30 cellular contexts compared by ENCODE assay signal in genomic region chr1:11150326-11150725, GRCh38. TPM values are rescaled to one million over a fixed set of nuclear protein-coding genes. Genes with fewer than 3 reads are reported as not detected.
"Had no signal": no experiment of that assay in that cellular context is flagged by ENCODE, and none has a peak within 500 bp of the region (broad histone marks: within the 10 kb centered on the region; RNA-seq: fewer than 3 reads in every experiment).

No MANE protein-coding gene starts in this region.

- H3K27ac ChIP-seq: esophagus muscularis mucosa, right lobe of liver, skin epidermis, tibial artery had no signal

- H3K27me3 ChIP-seq: esophagus muscularis mucosa, gastrocnemius medialis, right lobe of liver, tibial artery had no signal

- H3K9me3 ChIP-seq: esophagus muscularis mucosa, gastrocnemius medialis, mucosa of descending colon, right lobe of liver, tibial artery had no signal

- ATAC-seq: gastrocnemius medialis; mucosa of descending colon; natural killer cell treated with Interleukin-12 subunit alpha and Interleukin-12 subunit beta and Interleukin-15 and Interleukin-18, amount 100 ng/mL, for 72 hours; stimulated activated effector memory CD8-positive, alpha-beta T cell treated with anti-CD3 and anti-CD28 coated beads, Interleukin-12 subunit alpha, Interleukin-12 subunit beta, amount 100 ng/mL, for 72 hours; stimulated activated naive CD8-positive, alpha-beta T cell treated with anti-CD3 and anti-CD28 coated beads, Interleukin-15, amount 100 ng/mL, for 72 hours; WTC11 had no signal

- DNase-seq: activated CD4-positive, alpha-beta memory T cell treated with anti-CD3 and anti-CD28 coated beads, Interleukin-2, amount 10 ng/mL, durations not matched to agents 7 days and 5 days; activated CD4-positive, alpha-beta T cell treated with anti-CD3 and anti-CD28 coated beads for 1 hour; activated CD4-positive, alpha-beta T cell treated with anti-CD3 and anti-CD28 coated beads, Interleukin-2, amount 10 ng/mL, durations not matched to agents 7 days and 5 days; activated CD8-positive, alpha-beta memory T cell treated with anti-CD3 and anti-CD28 coated beads, Interleukin-2, amount 50 U/mL, for 48 hours; activated gamma-delta T cell; activated naive CD4-positive, alpha-beta T cell treated with anti-CD3 and anti-CD28 coated beads, Interleukin-2, amount 10 ng/mL, durations not matched to agents 7 days and 5 days; activated naive CD8-positive, alpha-beta T cell treated with anti-CD3 and anti-CD28 coated beads, Interleukin-2, amount 10 ng/mL, durations not matched to agents 7 days and 5 days; activated T-cell treated with anti-CD3 and anti-CD28 coated beads, Interleukin-2, amount 50 U/mL, for 24 hours; amniotic stem cell; central memory CD4-positive, alpha-beta T cell; effector CD4-positive, alpha-beta T cell; gastrocnemius medialis; hippocampal formation; mesendoderm; mucosa of descending colon; posterior cingulate gyrus; stimulated activated CD4-positive, alpha-beta T cell treated with anti-CD3 and anti-CD28 coated beads, Interleukin-12 subunit alpha, Interleukin-12 subunit beta, amount 100 ng/mL, for 4 hours; stimulated activated CD4-positive, alpha-beta T cell treated with anti-CD3 and anti-CD28 coated beads, Interleukin-4, amount 100 ng/mL, for 24 hours; stimulated activated naive CD8-positive, alpha-beta T cell treated with anti-CD3 and anti-CD28 coated beads, Interleukin-15, amount 100 ng/mL, for 72 hours; T-helper 2 cell; tibial artery had no signal

- H3K4me3 ChIP-seq: esophagus muscularis mucosa, gastrocnemius medialis, lung, mucosa of descending colon, right lobe of liver, skin epidermis, tibial artery had no signal

RNA-seq across cellular contexts. Expression of gene ANGPTL7, which starts 38.8 kb away (rescaled TPM):
- total RNA-seq: activated CD4-positive, alpha-beta memory T cell treated with anti-CD3 and anti-CD28 coated beads, Interleukin-2, amount 10 ng/mL, durations not matched to agents 7 days and 5 days; activated CD4-positive, alpha-beta T cell treated with anti-CD3 and anti-CD28 coated beads, Interleukin-2, amount 10 ng/mL, durations not matched to agents 7 days and 5 days; activated naive CD8-positive, alpha-beta T cell treated with anti-CD3 and anti-CD28 coated beads, Interleukin-2, amount 10 ng/mL, durations not matched to agents 7 days and 5 days; left lobe of liver; natural killer cell treated with Interleukin-12 subunit alpha and Interleukin-12 subunit beta and Interleukin-15 and Interleukin-18, amount 100 ng/mL, for 72 hours; osteoblast; right lobe of liver; WTC11 had no signal
